11 cellular contexts compared by ENCODE assay signal in genomic region chr4:112516076-112516385, GRCh38. TPM values are rescaled to one million over a fixed set of nuclear protein-coding genes. Genes with fewer than 3 reads are reported as not detected.
DNase-seq lines count a peak whose midpoint lies in the region; ATAC-seq, FAIRE-seq and TF ChIP-seq lines count a peak whose summit lies in the region.
"Had no signal": no experiment of that assay in that cellular context is flagged by ENCODE, and none has a peak within 500 bp of the region (broad histone marks: within the 10 kb centered on the region; RNA-seq: fewer than 3 reads in every experiment).

Gene NEUROG2, minus strand, starts transcription at chr4:112516180. Its CDS starts 705 bp downstream, at chr4:112515475.

- no peak for TF ChIP-seq POLR2A in GM12878 (IDR thresholded peaks at IDR 0.05; ENCODE audit: low read depth, low read length)
- no peak for TF ChIP-seq POLR2A in upper lobe of left lung (IDR thresholded peaks at IDR 0.05)

- peak within 1 kb of the TSS; percentile 80 for H3K4me3 ChIP-seq in GM12878
- H3K4me3 ChIP-seq in lower lobe of right lung = peak within 1 kb of the TSS; percentile 59
- H3K4me3 ChIP-seq in upper lobe of left lung = peak within 1 kb of the TSS; percentile 20 to 58 (median 46)

- H3K9me3 Mint-ChIP-seq in activated naive CD4-positive, alpha-beta T cell treated with anti-CD3 and anti-CD28 coated beads for 36 hours = no peaks in the 10 kb centered on the region

- peak within 1 kb of the TSS; percentile 85 for H2AFZ ChIP-seq in GM12878 (ENCODE audit: control insufficient read depth, low read depth, low read length)

- H3K9ac ChIP-seq in GM12878 (ENCODE audit: control insufficient read depth, insufficient read depth, low read length) = peak within 1 kb of the TSS; percentile 60

- in situ Hi-C loops in GM12878 (cut with MboI) = no loop called here

- H3K4me1 ChIP-seq in GM12878 (ENCODE audit: control insufficient read depth, insufficient read depth, low read length) (peaks cover 7% of the 10 kb centered on the region), lower lobe of right lung (peaks cover 38% of the 10 kb centered on the region), upper lobe of left lung (peaks cover 25 to 50% (median 43%) of the 10 kb centered on the region in 4 donors)

- H3K4me3 Mint-ChIP-seq in activated naive CD4-positive, alpha-beta T cell treated with anti-CD3 and anti-CD28 coated beads for 36 hours = peak within 1 kb of the TSS; percentile 96

- H3K27me3 Mint-ChIP-seq in activated naive CD4-positive, alpha-beta T cell treated with anti-CD3 and anti-CD28 coated beads for 36 hours (ENCODE audit: low read depth) = peaks cover 87% of the 10 kb centered on the region

- TF ChIP-seq RAD21 in GM12878 (IDR thresholded peaks at IDR 0.05; ENCODE audit: insufficient read depth, low read depth, low read length) = no peak

- no peak for FAIRE-seq in GM12878 (lab: Jason Lieb, UNC)
- FAIRE-seq: colon had no signal

- peaks cover 2 to 9% of the 10 kb centered on the region in 2 experiments for H3K27me3 ChIP-seq in GM12878 (replicated peaks in 1 of 2; ENCODE audit: control insufficient read depth in 2 of 2, insufficient read depth in 2 of 2, low read length in 1 of 2)
- peaks cover 100% of the 10 kb centered on the region for H3K27me3 ChIP-seq in lower lobe of right lung (ENCODE audit: low read depth)
- H3K27me3 ChIP-seq in upper lobe of left lung = peaks cover 6 to 84% (median 57%) of the 10 kb centered on the region in 4 donors

- WGBS in GM12878 (ENCODE audit: insufficient coverage, insufficient replicate concordance, low lambda C conversion rate, missing lambda C conversion rate) = 1% methylated on average over 9 of the region's 13 CpGs
- WGBS in upper lobe of left lung, 2 donors = 0 to 2% methylated on average over 7 to 13 of the region's 13 CpGs

- H3K36me3 ChIP-seq in GM12878 (ENCODE audit: control insufficient read depth in 2 of 2, insufficient read depth in 2 of 2, low read length in 1 of 2) (no peaks in the 10 kb centered on the region), lower lobe of right lung (no peaks in the 10 kb centered on the region), upper lobe of left lung (no peaks in the 10 kb centered on the region)

- no peaks in the 10 kb centered on the region for H3K79me2 ChIP-seq in GM12878 (ENCODE audit: control insufficient read depth, insufficient read depth, low read length)

- H3K36me3 Mint-ChIP-seq in activated naive CD4-positive, alpha-beta T cell treated with anti-CD3 and anti-CD28 coated beads for 36 hours (ENCODE audit: low read depth) = peaks cover 2% of the 10 kb centered on the region

- H3K27ac ChIP-seq in GM12878 (ENCODE audit: control insufficient read depth, insufficient read depth) = peak within 1 kb of the TSS; percentile 62
- no peak within 1 kb of the TSS for H3K27ac ChIP-seq in lower lobe of right lung
- no peak within 1 kb of the TSS for H3K27ac ChIP-seq in upper lobe of left lung

- peak within 1 kb of the TSS; percentile 99 for H3K4me2 ChIP-seq in GM12878 (ENCODE audit: control insufficient read depth, insufficient read depth)

- intact Hi-C loops in activated naive CD4-positive, alpha-beta T cell treated with anti-CD3 and anti-CD28 coated beads for 36 hours (cut with micrococcal nuclease) = no loop called here
- intact Hi-C loops in GM12878 (cut with micrococcal nuclease; ENCODE audit: unreplicated experiment) (no loop called here), lower lobe of right lung (cut with DNase I) (no loop called here)

- no peak within 1 kb of the TSS for H3K27ac Mint-ChIP-seq in activated naive CD4-positive, alpha-beta T cell treated with anti-CD3 and anti-CD28 coated beads for 36 hours

- CTCF ChIA-PET in activated naive CD4-positive, alpha-beta T cell treated with anti-CD3 and anti-CD28 coated beads for 36 hours (lab: Charles Lee) = interaction anchor here (0.8 to 1.8 kb wide), 5 partner anchors 11 to 416 kb away, joined by 3 to 5 read pairs (median 3); no protein-coding TSS in a partner anchor
- CTCF ChIA-PET in GM12878 (lab: Yijun Ruan, JAX) = interaction anchor here (0.7 to 13.9 kb wide), 11 partner anchors 8 to 302 kb away, joined by 3 to 221 read pairs (median 4); partner anchors contain the start of gene AP1AR

- peak; percentile 4 for ATAC-seq in GM12878
- no peak for ATAC-seq in lower lobe of right lung
- no peak for ATAC-seq in upper lobe of left lung (ENCODE audit: low FRiP score in 2 of 2)

- SMC1A ChIA-PET in GM12878 (lab: Charles Lee; ENCODE audit: uncharacterized antibody, unreplicated experiment) = interaction anchor here (0.7 to 10.6 kb wide), 13 partner anchors 89 to 415 kb away, joined by 3 to 124 read pairs (median 5); partner anchors contain the start of gene AP1AR

- no peaks in the 10 kb centered on the region for H4K20me1 ChIP-seq in GM12878 (ENCODE audit: control insufficient read depth, insufficient read depth)

- RAD21 ChIA-PET in GM12878 (lab: Charles Lee; ENCODE audit: unreplicated experiment) = interaction anchor here (1.0 to 4.1 kb wide), 13 partner anchors 9 to 572 kb away, joined by 3 to 38 read pairs (median 7); partner anchors contain the start of genes ALPK1 and TIFA

- peaks cover 41% of the 10 kb centered on the region for H3K4me1 Mint-ChIP-seq in activated naive CD4-positive, alpha-beta T cell treated with anti-CD3 and anti-CD28 coated beads for 36 hours (ENCODE audit: low read depth)

- POLR2A ChIA-PET in GM12878 (lab: Charles Lee) = interaction anchor here (0.5 to 4.6 kb wide), 12 partner anchors 15 to 241 kb away, joined by 3 to 55 read pairs (median 8); partner anchors contain the start of genes ALPK1 and TIFA

- no peak for DNase-seq in activated naive CD4-positive, alpha-beta T cell treated with anti-CD3 and anti-CD28 coated beads for 36 hours
- DNase-seq in activated naive CD4-positive, alpha-beta T cell treated with anti-CD3 and anti-CD28 coated beads, Interleukin-2, amount 50 U/mL, for 16 hours = no peak
- DNase-seq in GM12878 (ENCODE audit: low read depth, low spot score) (no peak), lower lobe of right lung (no peak), upper lobe of left lung (no peak), cerebellar cortex (ENCODE audit: low spot score) (no peak)
- no peak for DNase-seq in central memory CD4-positive, alpha-beta T cell
- DNase-seq in stimulated activated CD4-positive, alpha-beta T cell treated with anti-CD3 and anti-CD28 coated beads, Interleukin-4, amount 100 ng/mL, for 24 hours = no peak
- DNase-seq: DMS79 treated with DMSO at 0.1 percent for 48 hours had no signal

- H3K9me3 ChIP-seq in GM12878 (replicated peaks; ENCODE audit: control insufficient read depth, insufficient read depth, low read length) = no peaks in the 10 kb centered on the region; the same call in 2 of the 3 replicates
- no peaks in the 10 kb centered on the region for H3K9me3 ChIP-seq in lower lobe of right lung
- peaks cover 0 to 5% (median 0%) of the 10 kb centered on the region in 4 donors for H3K9me3 ChIP-seq in upper lobe of left lung

- no TSS peak for BruUV-seq in GM12878 (replicated peaks; lab: Mats Ljungman, UMichigan)

- no peak for TF ChIP-seq EP300 in GM12878 (IDR thresholded peaks at IDR 0.05; ENCODE audit: borderline replicate concordance in 1 of 2, control insufficient read depth in 1 of 2, low read depth in 2 of 2, low read length in 2 of 2)
- no peak for TF ChIP-seq EP300 in upper lobe of left lung (IDR thresholded peaks at IDR 0.05)

- TF ChIP-seq CTCF in GM12878 (IDR thresholded peaks at IDR 0.05 in 2 of 3, conservative IDR thresholded peaks at IDR 0.05 in 1 of 3; ENCODE audit: control insufficient read depth in 2 of 3, extremely low read depth in 1 of 3, insufficient read depth in 1 of 3, low read depth in 3 of 3, low read length in 3 of 3) (no peak), lower lobe of right lung (IDR thresholded peaks at IDR 0.05) (no peak), upper lobe of left lung (IDR thresholded peaks at IDR 0.05) (no peak)

TF ChIP-seq in GM12878, 131 proteins besides CTCF, POLR2A, EP300 and RAD21 (continues in another document):
- no peak for TF ChIP-seq E4F1 (IDR thresholded peaks at IDR 0.05; ENCODE audit: borderline replicate concordance, partially characterized antibody)
- TF ChIP-seq SUZ12 (IDR thresholded peaks at IDR 0.05; ENCODE audit: unreplicated experiment) = no peak

RNA-seq across cellular contexts. Expression of gene NEUROG2, which starts in this region (rescaled TPM):
- total RNA-seq in activated naive CD4-positive, alpha-beta T cell treated with anti-CD3 and anti-CD28 coated beads for 36 hours = under 1 TPM in 1 of 2 experiments, not detected in 1; 0.14 TPM
- 4.6 and 4.8 TPM in 2 replicates for total RNA-seq in GM12878 (2013; cell fraction: nucleolus; rRNA removed)
- total RNA-seq in GM12878 (2014; rRNA removed) = 2.2 and 2.6 TPM in 2 replicates
- 1.1 and 1.6 TPM in 2 replicates for total RNA-seq in GM12878 (2014; rRNA removed; fragmentation: Illumina TruSeq; extraction: Trizol)
- 1.9 and 2.9 TPM in 2 replicates for total RNA-seq in GM12878 (2021)
- polyA plus RNA-seq in GM12878 (2011; ENCODE audit: low read depth) = 0.41 TPM
- polyA plus RNA-seq in GM12878 (2011; rRNA removed) = 1.2 and 1.4 TPM in 2 replicates
- 0.82 and 1.2 TPM in 2 replicates for polyA plus RNA-seq in GM12878 (2011; cell fraction: cytosol; rRNA removed)
- polyA plus RNA-seq in GM12878 (2011; cell fraction: nucleus; rRNA removed) = 1.8 and 2.7 TPM in 2 replicates
- 1.4 and 2.1 TPM in 2 replicates for polyA plus RNA-seq in GM12878 (2012)
- 1.2 and 1.9 TPM in 2 replicates for polyA plus RNA-seq in GM12878 (2014; fragmentation: Illumina TruSeq; extraction: Trizol)
- polyA plus RNA-seq in GM12878 (2014; fragmentation: Nextera tagmentation; extraction: Ambion mirVana) = under 1 TPM; 0.53 to 0.68 TPM
- polyA plus RNA-seq in GM12878 (2014; rRNA removed) = 2.2 and 3.3 TPM in 2 replicates
- polyA plus RNA-seq in GM12878 (2016; fragmentation: Nextera tagmentation; extraction: Ambion mirVana) = under 1 TPM; 0.66 to 0.92 TPM
- 0.59 and 0.67 TPM in 2 replicates for polyA minus RNA-seq in GM12878 (2011; rRNA and poly(A)+ RNA removed)
- polyA minus RNA-seq in GM12878 (2011; cell fraction: cytosol; rRNA and poly(A)+ RNA removed) = 0.52 TPM in 1 of 2 replicates, not detected in the other
- polyA minus RNA-seq in GM12878 (2011; cell fraction: nucleus; rRNA and poly(A)+ RNA removed) = 0.48 TPM in 2 replicates
- not detected for total RNA-seq in lower lobe of right lung
- not detected for total RNA-seq in upper lobe of left lung
- total RNA-seq: LHCN-M2 had no signal
